In genomic region chr19:409006-409514, GRCh38 we compare ENCODE assay signal across 8 cellular contexts. TPM values are rescaled to one million over a fixed set of nuclear protein-coding genes. Genes with fewer than 3 reads are reported as not detected.
DNase-seq lines count a peak whose midpoint lies in the region; ATAC-seq, FAIRE-seq and TF ChIP-seq lines count a peak whose summit lies in the region.

Gene C2CD4C (minus strand): TSS chr19:409147. CDS start chr19:408361, 786 bp downstream.

- peaks cover 13% of the 10 kb centered on the region for H3K27me3 Mint-ChIP-seq in mesothelial cell of epicardium (ENCODE audit: low read depth)

- TF ChIP-seq CTCF in mesothelial cell of epicardium (IDR thresholded peaks at IDR 0.05; ENCODE audit: unreplicated experiment), result no peak
- TF ChIP-seq CTCF in upper lobe of left lung (IDR thresholded peaks at IDR 0.05), result no peak

- H3K9me3 Mint-ChIP-seq in mesothelial cell of epicardium, result no peaks in the 10 kb centered on the region

- peak within 1 kb of the TSS; percentile 30 for H3K27ac Mint-ChIP-seq in mesothelial cell of epicardium

- TF ChIP-seq POLR2A in upper lobe of left lung (IDR thresholded peaks at IDR 0.05), result no peak

- peak within 1 kb of the TSS; percentile 20 to 60 (median 46) for H3K4me3 ChIP-seq in upper lobe of left lung

- H3K27me3 ChIP-seq in upper lobe of left lung, result peaks cover 0 to 27% (median 16%) of the 10 kb centered on the region in 4 donors

- no peak for FAIRE-seq in GM19239 (lab: Jason Lieb, UNC)

- H3K4me3 Mint-ChIP-seq in mesothelial cell of epicardium, result peak within 1 kb of the TSS; percentile 82

- H3K4me1 Mint-ChIP-seq in mesothelial cell of epicardium, result peaks cover 10% of the 10 kb centered on the region

- no peaks in the 10 kb centered on the region for H3K36me3 Mint-ChIP-seq in mesothelial cell of epicardium

- H3K9me3 ChIP-seq in upper lobe of left lung, result no peaks in the 10 kb centered on the region

- TF ChIP-seq EP300 in upper lobe of left lung (IDR thresholded peaks at IDR 0.05), result no peak

- 0 to 3% methylated on average over 7 to 16 of the region's 69 CpGs for WGBS in upper lobe of left lung, 2 donors

- ATAC-seq in upper lobe of left lung (ENCODE audit: low FRiP score in 2 of 2), result peak in 1 of 2 donors; percentile 63
- ATAC-seq in GM21529 (IDR thresholded peaks at IDR 0.05; ENCODE audit: unreplicated experiment), result no peak

- H3K4me1 ChIP-seq in upper lobe of left lung, result peaks cover 19 to 27% (median 22%) of the 10 kb centered on the region in 4 donors

- no peaks in the 10 kb centered on the region for H3K36me3 ChIP-seq in upper lobe of left lung

- no peak within 1 kb of the TSS for H3K27ac ChIP-seq in upper lobe of left lung

- DNase-seq in EL, result peak; percentile 16
- peak; percentile 39 for DNase-seq in RKO (ENCODE audit: low spot score)
- peak; percentile 27 for DNase-seq in dermis blood vessel endothelial cell
- DNase-seq in mesothelial cell of epicardium (ENCODE audit: low spot score in 2 of 2, unreplicated experiment in 2 of 2), result peak in 1 of 2 experiments; percentile 62
- DNase-seq in upper lobe of left lung, result peak; percentile 19 to 91
- no peak for DNase-seq in GM19239 (ENCODE audit: insufficient read length, low spot score)
- DNase-seq in NCI-H1048 (lab: John Stamatoyannopoulos, UW), result no peak

RNA-seq across cellular contexts. Expression of gene C2CD4C, which starts in this region (rescaled TPM):
- 1.9 and 5.9 TPM in 2 replicates for total RNA-seq in dermis blood vessel endothelial cell
- total RNA-seq in mesothelial cell of epicardium, result 7.8 to 8.1 TPM (median 7.9 TPM) in 3 replicates
- 1 to 10 TPM in 4 of 6 donors, under 1 TPM in 2; 0.76 to 2.1 (median 1.6) TPM for total RNA-seq in upper lobe of left lung

Comparison
In these comparisons a context has a peak if more than half of its experiments do, and no peak if none do; other contexts are left out.
1. DNase-seq: peak in EL (single experiment), RKO (single experiment), dermis blood vessel endothelial cell (single experiment) and upper lobe of left lung (2 of 2); none in GM19239 (single experiment) and NCI-H1048 (single experiment).